34 cellular contexts compared by ENCODE assay signal in genomic region chr15:57382969-57383368, GRCh38. TPM values are rescaled to one million over a fixed set of nuclear protein-coding genes. Genes with fewer than 3 reads are reported as not detected.
DNase-seq lines count a peak whose midpoint lies in the region; ATAC-seq, FAIRE-seq and TF ChIP-seq lines count a peak whose summit lies in the region.
"Had no signal": no experiment of that assay in that cellular context is flagged by ENCODE, and none has a peak within 500 bp of the region (broad histone marks: within the 10 kb centered on the region; RNA-seq: fewer than 3 reads in every experiment).

No MANE protein-coding gene starts in this region.

- FAIRE-seq in small intestine (lab: Jason Lieb, UNC) = no peak
- FAIRE-seq: A549 had no signal

- H3K36me3 Mint-ChIP-seq in WTC11 = no peaks in the 10 kb centered on the region
- H3K36me3 Mint-ChIP-seq: activated naive CD4-positive, alpha-beta T cell treated with anti-CD3 and anti-CD28 coated beads, Interleukin-2, amount 50 U/mL, for 24 hours; CD4-positive, CD25-positive, alpha-beta regulatory T cell; immature natural killer cell; naive B cell had no signal

- H2AK5ac ChIP-seq in mesenchymal stem cell (ENCODE audit: low read length, severe bottlenecking) = no peak overlapping the region

- peaks cover 66% of the 10 kb centered on the region for H3K4me1 ChIP-seq in HUES48 (ENCODE audit: control insufficient read depth, insufficient read depth, low read length)
- H3K4me1 ChIP-seq in hepatocyte (ENCODE audit: insufficient read depth) = peaks cover 26% of the 10 kb centered on the region
- H3K4me1 ChIP-seq in prostate gland (replicated peaks) = peaks cover 11% of the 10 kb centered on the region
- H3K4me1 ChIP-seq in small intestine (ENCODE audit: control insufficient read depth in 2 of 2, insufficient read depth in 1 of 2, low read depth in 1 of 2, low read length in 1 of 2) = peaks cover 0 to 2% of the 10 kb centered on the region in 2 donors
- peaks cover 17% of the 10 kb centered on the region for H3K4me1 ChIP-seq in mesenchymal stem cell (ENCODE audit: control insufficient read depth, insufficient read depth, low read depth, low read length)
- H3K4me1 ChIP-seq: breast epithelium, psoas muscle, upper lobe of right lung had no signal

- peaks cover 90% of the 10 kb centered on the region for H3K4me1 Mint-ChIP-seq in WTC11
- H3K4me1 Mint-ChIP-seq: activated CD4-positive, alpha-beta T cell treated with anti-CD3 and anti-CD28 coated beads, Interleukin-2, amount 10 ng/mL, durations not matched to agents 24 days and 14 days; activated naive CD4-positive, alpha-beta T cell treated with anti-CD3 and anti-CD28 coated beads, Interleukin-2, amount 50 U/mL, for 24 hours; CD4-positive, CD25-positive, alpha-beta regulatory T cell; immature natural killer cell; naive B cell had no signal

- H4K8ac ChIP-seq in mesenchymal stem cell (ENCODE audit: low read length) = no peak overlapping the region

- H3K9me3 ChIP-seq in HUES48 (ENCODE audit: control insufficient read depth, insufficient read depth, low read length) (no peaks in the 10 kb centered on the region), hepatocyte (ENCODE audit: low read depth) (no peaks in the 10 kb centered on the region), prostate gland (no peaks in the 10 kb centered on the region), small intestine (ENCODE audit: control insufficient read depth, low read depth) (no peaks in the 10 kb centered on the region), mesenchymal stem cell (ENCODE audit: control insufficient read depth, low read length) (no peaks in the 10 kb centered on the region)
- H3K9me3 ChIP-seq: A549, breast epithelium, neutrophil, psoas muscle, sigmoid colon, upper lobe of right lung had no signal

- intact Hi-C loops in prostate gland (cut with DNase I) = no loop called here

- H3K4me3 ChIP-seq in HUES48 (ENCODE audit: low read depth, low read length) (no peak overlapping the region), hepatocyte (no peak overlapping the region), prostate gland (no peak overlapping the region), small intestine (ENCODE audit: low read depth in 1 of 2, low read length in 2 of 2) (no peak overlapping the region), mesenchymal stem cell (ENCODE audit: insufficient read depth in 1 of 2, low read depth in 1 of 2, low read length in 2 of 2) (no peak overlapping the region)
- H3K4me3 ChIP-seq: A549, breast epithelium, GM23248, psoas muscle, sigmoid colon, upper lobe of right lung had no signal

- H2BK5ac ChIP-seq in mesenchymal stem cell (ENCODE audit: low read depth, low read length, poor library complexity, severe bottlenecking) = no peak overlapping the region

- H2BK15ac ChIP-seq in mesenchymal stem cell (ENCODE audit: low read depth, poor library complexity, severe bottlenecking) = no peak overlapping the region

- H3K9me2 ChIP-seq in hepatocyte (replicated peaks; ENCODE audit: insufficient read depth) = no peaks in the 10 kb centered on the region

- H3K27me3 Mint-ChIP-seq in WTC11 (ENCODE audit: low read depth) = no peaks in the 10 kb centered on the region

- WGBS in hepatocyte (ENCODE audit: low lambda C conversion rate, missing lambda C conversion rate) = 47% methylated on average over 1 of the region's 1 CpG
- WGBS in prostate gland = 58% methylated on average over 1 of the region's 1 CpG
- 14 to 54% (median 25%) methylated on average over 1 of the region's 1 CpG for WGBS in small intestine, 3 donors
- WGBS in mesenchymal stem cell = 100% methylated on average over 1 of the region's 1 CpG

- H2BK12ac ChIP-seq in mesenchymal stem cell (ENCODE audit: low read length in 2 of 2) = no peak overlapping the region

- no peak overlapping the region for H3K4ac ChIP-seq in mesenchymal stem cell (ENCODE audit: low read depth in 1 of 2, low read length in 2 of 2)

- no peaks in the 10 kb centered on the region for H3K27me3 ChIP-seq in HUES48 (ENCODE audit: control insufficient read depth, insufficient read depth, low read length)
- H3K27me3 ChIP-seq in hepatocyte = no peaks in the 10 kb centered on the region
- H3K27me3 ChIP-seq in prostate gland (replicated peaks; ENCODE audit: insufficient read depth) = no peaks in the 10 kb centered on the region
- no peaks in the 10 kb centered on the region for H3K27me3 ChIP-seq in small intestine (ENCODE audit: control insufficient read depth in 2 of 2, insufficient read depth in 2 of 2, low read length in 2 of 2)
- peaks cover 0 to 57% of the 10 kb centered on the region in 2 experiments for H3K27me3 ChIP-seq in mesenchymal stem cell (ENCODE audit: control insufficient read depth in 1 of 2, insufficient read depth in 1 of 2, low read length in 2 of 2)
- H3K27me3 ChIP-seq: breast epithelium, upper lobe of right lung had no signal

- peak overlapping the region; percentile 34 for H3K4me2 ChIP-seq in hepatocyte
- H3K4me2 ChIP-seq in mesenchymal stem cell (ENCODE audit: low read length, poor library complexity, severe bottlenecking) = no peak overlapping the region
- H3K4me2 ChIP-seq: A549 had no signal

- no peak for DNase-seq in WTC11 (ENCODE audit: low spot score)
- DNase-seq in hepatocyte (ENCODE audit: low spot score) = no peak
- no peak for DNase-seq in prostate gland (ENCODE audit: low spot score)
- no peak for DNase-seq in small intestine
- DNase-seq in kidney tubule cell (ENCODE audit: low spot score) = no peak
- DNase-seq in mesenchymal stem cell = no peak
- DNase-seq in NCI-H82 treated with DMSO at 0.1 percent for 48 hours (lab: John Stamatoyannopoulos, UW; ENCODE audit: unreplicated experiment) = no peak
- DNase-seq: activated CD4-positive, alpha-beta T cell treated with anti-CD3 and anti-CD28 coated beads, Interleukin-2, amount 10 ng/mL, durations not matched to agents 24 days and 14 days; activated CD8-positive, alpha-beta memory T cell treated with anti-CD3 and anti-CD28 coated beads for 24 hours; activated T-cell treated with anti-CD3 and anti-CD28 coated beads for 4 hours; amygdala; CD4-positive, CD25-positive, alpha-beta regulatory T cell; GDM1; GM23248; immature natural killer cell; Kasumi-1; naive B cell; NCI-H1417 treated with DMSO at 0.1 percent for 48 hours; NCI-H2081 treated with DMSO at 0.1 percent for 48 hours; NCI-H2227 treated with DMSO at 0.1 percent for 48 hours; psoas muscle; SHP77 treated with DMSO at 0.1 percent for 48 hours; sigmoid colon; stimulated activated CD4-positive, alpha-beta T cell treated with anti-CD3 and anti-CD28 coated beads, Interleukin-4, amount 100 ng/mL, for 4 hours; substantia nigra; T-helper 2 cell; upper lobe of right lung had no signal

- no peak overlapping the region for H2BK120ac ChIP-seq in mesenchymal stem cell (ENCODE audit: low read depth, low read length)

- no peaks in the 10 kb centered on the region for H4K20me1 ChIP-seq in hepatocyte (ENCODE audit: insufficient read depth, poor library complexity, severe bottlenecking)

- H3K36me3 ChIP-seq in HUES48 (ENCODE audit: control insufficient read depth, insufficient read depth, low read length) = no peaks in the 10 kb centered on the region
- H3K36me3 ChIP-seq in hepatocyte (replicated peaks; ENCODE audit: insufficient read depth, low read depth) = no peaks in the 10 kb centered on the region
- H3K36me3 ChIP-seq in prostate gland = no peaks in the 10 kb centered on the region
- no peaks in the 10 kb centered on the region for H3K36me3 ChIP-seq in small intestine (ENCODE audit: control insufficient read depth in 2 of 2, insufficient read depth in 2 of 2, low read length in 2 of 2)
- H3K36me3 ChIP-seq in mesenchymal stem cell (ENCODE audit: control insufficient read depth in 1 of 2, insufficient read depth in 2 of 2, low read depth in 1 of 2, low read length in 2 of 2) = peaks cover 0 to 12% of the 10 kb centered on the region in 2 experiments
- H3K36me3 ChIP-seq: breast epithelium, neutrophil, sigmoid colon, upper lobe of right lung had no signal

- no peak overlapping the region for H4K91ac ChIP-seq in mesenchymal stem cell (ENCODE audit: low read length)

- H3K27ac Mint-ChIP-seq in WTC11 = peak overlapping the region; percentile 90; the same call in 1 of the 2 replicates
- H3K27ac Mint-ChIP-seq: activated CD4-positive, alpha-beta T cell treated with anti-CD3 and anti-CD28 coated beads, Interleukin-2, amount 10 ng/mL, durations not matched to agents 24 days and 14 days; activated naive CD4-positive, alpha-beta T cell treated with anti-CD3 and anti-CD28 coated beads, Interleukin-2, amount 50 U/mL, for 24 hours; activated T-helper 2 cell treated with anti-CD3 and anti-CD28 coated beads, Interferon-gamma antibody, Interleukin-2, Interleukin-4, amounts not matched to agents 10 μg/mL and 5 μg/mL and 100 μg/mL, durations not matched to agents 14 hours and 24 hours and 36 hours; CD4-positive, CD25-positive, alpha-beta regulatory T cell; immature natural killer cell; naive B cell had no signal

- no peaks in the 10 kb centered on the region for H3K9me3 Mint-ChIP-seq in WTC11
- H3K9me3 Mint-ChIP-seq: activated CD4-positive, alpha-beta T cell treated with anti-CD3 and anti-CD28 coated beads, Interleukin-2, amount 10 ng/mL, durations not matched to agents 24 days and 14 days; activated naive CD4-positive, alpha-beta T cell treated with anti-CD3 and anti-CD28 coated beads, Interleukin-2, amount 50 U/mL, for 24 hours; activated T-helper 2 cell treated with anti-CD3 and anti-CD28 coated beads, Interferon-gamma antibody, Interleukin-2, Interleukin-4, amounts not matched to agents 10 μg/mL and 5 μg/mL and 100 μg/mL, durations not matched to agents 14 hours and 24 hours and 36 hours; immature natural killer cell; naive B cell had no signal

- TF ChIP-seq CTCF in WTC11 (IDR thresholded peaks at IDR 0.05) (no peak), hepatocyte (IDR thresholded peaks at IDR 0.05; ENCODE audit: poor library complexity) (no peak), prostate gland (IDR thresholded peaks at IDR 0.05) (no peak)

- TF ChIP-seq POLR2A in prostate gland (IDR thresholded peaks at IDR 0.05) = no peak

- H3K27ac ChIP-seq in HUES48 (ENCODE audit: low read depth, low read length) (peak overlapping the region; percentile 53), hepatocyte (peak overlapping the region; percentile 68), prostate gland (peak overlapping the region; percentile 72 to 95), small intestine (ENCODE audit: low read depth in 1 of 2, low read length in 1 of 2) (no peak overlapping the region), mesenchymal stem cell (ENCODE audit: low read length, poor library complexity, severe bottlenecking) (no peak overlapping the region)
- H3K27ac ChIP-seq: A549, GM23248, HL-60, neutrophil, psoas muscle, upper lobe of right lung had no signal

- H3K14ac ChIP-seq in mesenchymal stem cell (ENCODE audit: low read length in 2 of 2) = no peak overlapping the region

- ATAC-seq in WTC11 = no peak
- ATAC-seq: A549, psoas muscle had no signal

- H3K79me1 ChIP-seq in mesenchymal stem cell (replicated peaks; ENCODE audit: low read length, poor library complexity, severe bottlenecking) = peaks cover 23% of the 10 kb centered on the region

- H3K23ac ChIP-seq in mesenchymal stem cell (ENCODE audit: low read length in 2 of 2) = no peak overlapping the region

- POLR2A ChIA-PET in WTC11 (lab: Charles Lee) = interaction anchor here (0.6 kb wide), 1 partner anchor 27 kb away, joined by 4 read pairs; no protein-coding TSS in a partner anchor

- H3K79me2 ChIP-seq in hepatocyte = peaks cover 49% of the 10 kb centered on the region

- H3K9ac ChIP-seq in HUES48 (ENCODE audit: low read depth, low read length) (no peak overlapping the region), mesenchymal stem cell (ENCODE audit: low read length) (no peak overlapping the region)
- H3K9ac ChIP-seq: GM23248 had no signal

- H2AFZ ChIP-seq in hepatocyte (no peak overlapping the region), mesenchymal stem cell (ENCODE audit: low read depth, low read length) (no peak overlapping the region)
- H2AFZ ChIP-seq: GM23248 had no signal

- H3K4me3 Mint-ChIP-seq in WTC11 = no peak overlapping the region
- H3K4me3 Mint-ChIP-seq: activated CD4-positive, alpha-beta T cell treated with anti-CD3 and anti-CD28 coated beads, Interleukin-2, amount 10 ng/mL, durations not matched to agents 24 days and 14 days; activated naive CD4-positive, alpha-beta T cell treated with anti-CD3 and anti-CD28 coated beads, Interleukin-2, amount 50 U/mL, for 24 hours; CD4-positive, CD25-positive, alpha-beta regulatory T cell; immature natural killer cell; naive B cell had no signal

- H3K18ac ChIP-seq in mesenchymal stem cell (ENCODE audit: low read depth in 1 of 2, low read length in 2 of 2) = no peak overlapping the region

- CTCF ChIA-PET in WTC11 (lab: Charles Lee) = interaction anchor here (0.6 to 3.9 kb wide), 5 partner anchors 20 to 145 kb away, joined by 3 to 13 read pairs (median 5); no protein-coding TSS in a partner anchor

RNA-seq across cellular contexts. Expression of gene CGNL1, which starts 6.7 kb away (rescaled TPM):
- total RNA-seq in WTC11 (2021) (57.3 to 69.5 TPM (median 67.1 TPM) in 3 replicates), hepatocyte (13.1 and 13.7 TPM in 2 replicates), prostate gland (10 to 100 TPM; 49.0 to 65.6 TPM)
- polyA plus RNA-seq in hepatocyte (9.8 and 11.4 TPM in 2 replicates), small intestine (1 to 10 TPM in 2 of 3 donors, under 1 TPM in 1; 0.81 to 2.7 (median 1.1) TPM)
- polyA plus RNA-seq in mesenchymal stem cell (2013, experiment 1 of 2) = 0.23 TPM
- polyA plus RNA-seq in mesenchymal stem cell (2013, experiment 2 of 2) = 0.22 TPM
- total RNA-seq: activated CD4-positive, alpha-beta T cell treated with anti-CD3 and anti-CD28 coated beads, Interleukin-2, amount 10 ng/mL, durations not matched to agents 24 days and 14 days; activated T-helper 2 cell treated with anti-CD3 and anti-CD28 coated beads, Interferon-gamma antibody, Interleukin-2, Interleukin-4, amounts not matched to agents 10 μg/mL and 5 μg/mL and 100 μg/mL, durations not matched to agents 14 hours and 24 hours and 36 hours; CD4-positive, CD25-positive, alpha-beta regulatory T cell had no signal
- polyA plus RNA-seq: CD4-positive, CD25-positive, alpha-beta regulatory T cell; immature natural killer cell had no signal

Comparison
In these comparisons a context has a peak if more than half of its experiments do, and no peak if none do; other contexts are left out.
1. H3K27ac ChIP-seq: peak in HUES48 (single experiment), hepatocyte (single experiment) and prostate gland (2 of 2); none in small intestine (0 of 2) and mesenchymal stem cell (single experiment).